ENCODE assay signal across 1 cellular context in the genomic region with DNA sequence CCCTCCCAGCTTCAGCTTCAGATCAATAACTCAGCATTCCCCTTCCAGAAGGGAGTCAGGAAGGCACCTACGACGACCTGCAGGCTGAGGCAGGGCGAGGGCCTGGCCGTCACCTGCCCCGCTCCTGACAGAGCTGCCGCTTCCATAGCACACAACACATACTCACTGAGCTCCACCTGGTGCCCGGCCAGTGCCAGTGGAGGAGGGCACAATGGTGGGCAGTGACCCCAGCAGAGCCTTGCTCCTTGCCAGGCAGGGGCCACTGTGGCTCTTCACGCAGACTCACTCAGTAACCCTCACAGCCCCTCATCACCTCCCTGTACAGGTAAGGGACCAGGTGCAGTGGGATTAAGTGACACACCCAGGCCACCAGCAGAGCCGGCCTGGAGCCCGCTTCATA.
TF ChIP-seq lines count a peak whose summit lies in the region.

No MANE protein-coding gene starts in this region.

TF ChIP-seq in GM12878, 131 proteins besides CTCF, POLR2A, EP300 and RAD21:
- TF ChIP-seq, protein P1, sequence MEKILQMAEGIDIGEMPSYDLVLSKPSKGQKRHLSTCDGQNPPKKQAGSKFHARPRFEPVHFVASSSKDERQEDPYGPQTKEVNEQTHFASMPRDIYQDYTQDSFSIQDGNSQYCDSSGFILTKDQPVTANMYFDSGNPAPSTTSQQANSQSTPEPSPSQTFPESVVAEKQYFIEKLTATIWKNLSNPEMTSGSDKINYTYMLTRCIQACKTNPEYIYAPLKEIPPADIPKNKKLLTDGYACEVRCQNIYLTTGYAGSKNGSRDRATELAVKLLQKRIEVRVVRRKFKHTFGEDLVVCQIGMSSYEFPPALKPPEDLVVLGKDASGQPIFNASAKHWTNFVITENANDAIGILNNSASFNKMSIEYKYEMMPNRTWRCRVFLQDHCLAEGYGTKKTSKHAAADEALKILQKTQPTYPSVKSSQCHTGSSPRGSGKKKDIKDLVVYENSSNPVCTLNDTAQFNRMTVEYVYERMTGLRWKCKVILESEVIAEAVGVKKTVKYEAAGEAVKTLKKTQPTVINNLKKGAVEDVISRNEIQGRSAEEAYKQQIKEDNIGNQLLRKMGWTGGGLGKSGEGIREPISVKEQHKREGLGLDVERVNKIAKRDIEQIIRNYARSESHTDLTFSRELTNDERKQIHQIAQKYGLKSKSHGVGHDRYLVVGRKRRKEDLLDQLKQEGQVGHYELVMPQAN (conservative IDR thresholded peaks at IDR 0.05), result no peak
- TF ChIP-seq HDGF (IDR thresholded peaks at IDR 0.05) (no peak), SMC3 (IDR thresholded peaks at IDR 0.05; ENCODE audit: borderline replicate concordance, low read length) (no peak), IKZF2 (IDR thresholded peaks at IDR 0.05) (no peak), MXI1 (IDR thresholded peaks at IDR 0.05; ENCODE audit: low read depth, low read length) (no peak), KDM1A (IDR thresholded peaks at IDR 0.05; ENCODE audit: borderline replicate concordance) (no peak), TCF12 (IDR thresholded peaks at IDR 0.05; ENCODE audit: low read depth, low read length) (no peak), STAT1 (conservative IDR thresholded peaks at IDR 0.05) (no peak), POLR2AphosphoS5 (IDR thresholded peaks at IDR 0.05; ENCODE audit: low read length) (no peak), ZNF384 (IDR thresholded peaks at IDR 0.05; ENCODE audit: borderline replicate concordance, low read depth, low read length) (no peak), WRNIP1 (IDR thresholded peaks at IDR 0.05; ENCODE audit: borderline replicate concordance, low read depth, low read length) (no peak), HCFC1 (IDR thresholded peaks at IDR 0.05; ENCODE audit: low read length) (no peak), RUNX3 (IDR thresholded peaks at IDR 0.05; ENCODE audit: low read length) (no peak)
- TF ChIP-seq, protein P2, sequence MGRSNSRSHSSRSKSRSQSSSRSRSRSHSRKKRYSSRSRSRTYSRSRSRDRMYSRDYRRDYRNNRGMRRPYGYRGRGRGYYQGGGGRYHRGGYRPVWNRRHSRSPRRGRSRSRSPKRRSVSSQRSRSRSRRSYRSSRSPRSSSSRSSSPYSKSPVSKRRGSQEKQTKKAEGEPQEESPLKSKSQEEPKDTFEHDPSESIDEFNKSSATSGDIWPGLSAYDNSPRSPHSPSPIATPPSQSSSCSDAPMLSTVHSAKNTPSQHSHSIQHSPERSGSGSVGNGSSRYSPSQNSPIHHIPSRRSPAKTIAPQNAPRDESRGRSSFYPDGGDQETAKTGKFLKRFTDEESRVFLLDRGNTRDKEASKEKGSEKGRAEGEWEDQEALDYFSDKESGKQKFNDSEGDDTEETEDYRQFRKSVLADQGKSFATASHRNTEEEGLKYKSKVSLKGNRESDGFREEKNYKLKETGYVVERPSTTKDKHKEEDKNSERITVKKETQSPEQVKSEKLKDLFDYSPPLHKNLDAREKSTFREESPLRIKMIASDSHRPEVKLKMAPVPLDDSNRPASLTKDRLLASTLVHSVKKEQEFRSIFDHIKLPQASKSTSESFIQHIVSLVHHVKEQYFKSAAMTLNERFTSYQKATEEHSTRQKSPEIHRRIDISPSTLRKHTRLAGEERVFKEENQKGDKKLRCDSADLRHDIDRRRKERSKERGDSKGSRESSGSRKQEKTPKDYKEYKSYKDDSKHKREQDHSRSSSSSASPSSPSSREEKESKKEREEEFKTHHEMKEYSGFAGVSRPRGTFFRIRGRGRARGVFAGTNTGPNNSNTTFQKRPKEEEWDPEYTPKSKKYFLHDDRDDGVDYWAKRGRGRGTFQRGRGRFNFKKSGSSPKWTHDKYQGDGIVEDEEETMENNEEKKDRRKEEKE (IDR thresholded peaks at IDR 0.05), result no peak
- TF ChIP-seq, protein P3, sequence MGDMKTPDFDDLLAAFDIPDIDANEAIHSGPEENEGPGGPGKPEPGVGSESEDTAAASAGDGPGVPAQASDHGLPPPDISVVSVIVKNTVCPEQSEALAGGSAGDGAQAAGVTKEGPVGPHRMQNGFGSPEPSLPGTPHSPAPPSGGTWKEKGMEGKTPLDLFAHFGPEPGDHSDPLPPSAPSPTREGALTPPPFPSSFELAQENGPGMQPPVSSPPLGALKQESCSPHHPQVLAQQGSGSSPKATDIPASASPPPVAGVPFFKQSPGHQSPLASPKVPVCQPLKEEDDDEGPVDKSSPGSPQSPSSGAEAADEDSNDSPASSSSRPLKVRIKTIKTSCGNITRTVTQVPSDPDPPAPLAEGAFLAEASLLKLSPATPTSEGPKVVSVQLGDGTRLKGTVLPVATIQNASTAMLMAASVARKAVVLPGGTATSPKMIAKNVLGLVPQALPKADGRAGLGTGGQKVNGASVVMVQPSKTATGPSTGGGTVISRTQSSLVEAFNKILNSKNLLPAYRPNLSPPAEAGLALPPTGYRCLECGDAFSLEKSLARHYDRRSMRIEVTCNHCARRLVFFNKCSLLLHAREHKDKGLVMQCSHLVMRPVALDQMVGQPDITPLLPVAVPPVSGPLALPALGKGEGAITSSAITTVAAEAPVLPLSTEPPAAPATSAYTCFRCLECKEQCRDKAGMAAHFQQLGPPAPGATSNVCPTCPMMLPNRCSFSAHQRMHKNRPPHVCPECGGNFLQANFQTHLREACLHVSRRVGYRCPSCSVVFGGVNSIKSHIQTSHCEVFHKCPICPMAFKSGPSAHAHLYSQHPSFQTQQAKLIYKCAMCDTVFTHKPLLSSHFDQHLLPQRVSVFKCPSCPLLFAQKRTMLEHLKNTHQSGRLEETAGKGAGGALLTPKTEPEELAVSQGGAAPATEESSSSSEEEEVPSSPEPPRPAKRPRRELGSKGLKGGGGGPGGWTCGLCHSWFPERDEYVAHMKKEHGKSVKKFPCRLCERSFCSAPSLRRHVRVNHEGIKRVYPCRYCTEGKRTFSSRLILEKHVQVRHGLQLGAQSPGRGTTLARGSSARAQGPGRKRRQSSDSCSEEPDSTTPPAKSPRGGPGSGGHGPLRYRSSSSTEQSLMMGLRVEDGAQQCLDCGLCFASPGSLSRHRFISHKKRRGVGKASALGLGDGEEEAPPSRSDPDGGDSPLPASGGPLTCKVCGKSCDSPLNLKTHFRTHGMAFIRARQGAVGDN (IDR thresholded peaks at IDR 0.05), result no peak
- TF ChIP-seq, protein P4, sequence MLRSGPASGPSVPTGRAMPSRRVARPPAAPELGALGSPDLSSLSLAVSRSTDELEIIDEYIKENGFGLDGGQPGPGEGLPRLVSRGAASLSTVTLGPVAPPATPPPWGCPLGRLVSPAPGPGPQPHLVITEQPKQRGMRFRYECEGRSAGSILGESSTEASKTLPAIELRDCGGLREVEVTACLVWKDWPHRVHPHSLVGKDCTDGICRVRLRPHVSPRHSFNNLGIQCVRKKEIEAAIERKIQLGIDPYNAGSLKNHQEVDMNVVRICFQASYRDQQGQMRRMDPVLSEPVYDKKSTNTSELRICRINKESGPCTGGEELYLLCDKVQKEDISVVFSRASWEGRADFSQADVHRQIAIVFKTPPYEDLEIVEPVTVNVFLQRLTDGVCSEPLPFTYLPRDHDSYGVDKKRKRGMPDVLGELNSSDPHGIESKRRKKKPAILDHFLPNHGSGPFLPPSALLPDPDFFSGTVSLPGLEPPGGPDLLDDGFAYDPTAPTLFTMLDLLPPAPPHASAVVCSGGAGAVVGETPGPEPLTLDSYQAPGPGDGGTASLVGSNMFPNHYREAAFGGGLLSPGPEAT (IDR thresholded peaks at IDR 0.05; ENCODE audit: low read depth), result no peak
- TF ChIP-seq, protein P5, sequence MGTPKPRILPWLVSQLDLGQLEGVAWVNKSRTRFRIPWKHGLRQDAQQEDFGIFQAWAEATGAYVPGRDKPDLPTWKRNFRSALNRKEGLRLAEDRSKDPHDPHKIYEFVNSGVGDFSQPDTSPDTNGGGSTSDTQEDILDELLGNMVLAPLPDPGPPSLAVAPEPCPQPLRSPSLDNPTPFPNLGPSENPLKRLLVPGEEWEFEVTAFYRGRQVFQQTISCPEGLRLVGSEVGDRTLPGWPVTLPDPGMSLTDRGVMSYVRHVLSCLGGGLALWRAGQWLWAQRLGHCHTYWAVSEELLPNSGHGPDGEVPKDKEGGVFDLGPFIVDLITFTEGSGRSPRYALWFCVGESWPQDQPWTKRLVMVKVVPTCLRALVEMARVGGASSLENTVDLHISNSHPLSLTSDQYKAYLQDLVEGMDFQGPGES (IDR thresholded peaks at IDR 0.05), result no peak
- TF ChIP-seq, protein P6, sequence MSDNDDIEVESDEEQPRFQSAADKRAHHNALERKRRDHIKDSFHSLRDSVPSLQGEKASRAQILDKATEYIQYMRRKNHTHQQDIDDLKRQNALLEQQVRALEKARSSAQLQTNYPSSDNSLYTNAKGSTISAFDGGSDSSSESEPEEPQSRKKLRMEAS (IDR thresholded peaks at IDR 0.05; ENCODE audit: low read depth, low read length), result no peak
